In the genomic region with DNA sequence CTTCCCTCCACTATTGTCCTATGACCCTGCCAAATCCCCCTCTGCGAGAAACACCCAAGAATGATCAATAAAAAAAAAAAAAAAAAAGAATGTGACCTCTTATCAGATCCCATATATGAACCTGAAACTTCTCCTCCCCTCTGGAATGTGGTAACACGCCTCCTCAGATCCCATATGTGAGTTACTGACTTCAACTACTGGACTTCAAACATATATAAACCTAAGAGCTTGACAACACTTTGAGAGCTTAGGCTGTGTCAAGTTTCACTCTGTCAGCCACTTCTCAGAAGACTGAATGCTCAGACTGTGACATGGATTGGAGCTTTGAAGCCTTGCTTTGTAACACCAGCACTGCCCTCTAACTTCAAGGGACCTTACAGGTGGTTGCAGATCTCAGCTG, we compare ENCODE assay signal across 22 cellular contexts.
A peak's percentile ranks its signal among the peaks of the same experiment; 100 is the strongest.
DNase-seq lines count a peak whose midpoint lies in the region; ATAC-seq, FAIRE-seq and TF ChIP-seq lines count a peak whose summit lies in the region.
"Had no signal": no experiment of that assay in that cellular context is flagged by ENCODE, and none has a peak within 500 bp of the region (broad histone marks: within the 10 kb centered on the region; RNA-seq: fewer than 3 reads in every experiment).

No MANE protein-coding gene starts in this region.

- peak overlapping the region; percentile 21; the same call in 1 of the 2 replicates for H3K4me2 ChIP-seq in HepG2 (ENCODE audit: low read depth, low read length)

- H3K27me3 ChIP-seq in right atrium auricular region (no peaks in the 10 kb centered on the region), HepG2 (ENCODE audit: control insufficient read depth in 1 of 2, insufficient read depth in 2 of 2, low read length in 2 of 2) (no peaks in the 10 kb centered on the region; a peak in 1 of 5 replicates), A673 (replicated peaks; ENCODE audit: insufficient read depth, low read depth, low read length, poor library complexity) (no peaks in the 10 kb centered on the region)
- H3K27me3 ChIP-seq: breast epithelium, SJSA1, uterus had no signal

- H3K4me3 ChIP-seq in right atrium auricular region (no peak overlapping the region), HepG2 (replicated peaks in 1 of 3; ENCODE audit: insufficient read depth in 1 of 3, low read depth in 2 of 3, low read length in 3 of 3) (no peak overlapping the region), A673 (ENCODE audit: low read depth, low read length, poor library complexity, severe bottlenecking) (no peak overlapping the region)
- H3K4me3 ChIP-seq: breast epithelium, GM23248, psoas muscle, SJSA1, uterus had no signal

- H3K9me3 Mint-ChIP-seq in WTC11: no peaks in the 10 kb centered on the region
- H3K9me3 Mint-ChIP-seq: activated naive CD4-positive, alpha-beta T cell treated with anti-CD3 and anti-CD28 coated beads, Interleukin-2, amount 10 ng/mL, durations not matched to agents 7 days and 5 days; stimulated activated naive CD8-positive, alpha-beta T cell treated with anti-CD3 and anti-CD28 coated beads, Interleukin-15, Interleukin-2, amounts not matched to agents 100 ng/mL and 50 ng/mL, for 24 hours had no signal

- in situ Hi-C loops in HepG2 (cut with HindIII; ENCODE audit: extremely low pct_ligation_motif_present, low pct_unique_long_range_greater_than_20kb): loop anchor here (25.0 kb wide), 2 partner anchors 696 to 896 kb away; no protein-coding TSS in a partner anchor

- TF ChIP-seq CTCF in right atrium auricular region (IDR thresholded peaks at IDR 0.05): no peak
- no peak for TF ChIP-seq CTCF in WTC11 (IDR thresholded peaks at IDR 0.05)
- TF ChIP-seq CTCF in HepG2 (CRISPR knock-in tag; IDR thresholded peaks at IDR 0.05): no peak
- TF ChIP-seq CTCF in A673 (conservative IDR thresholded peaks at IDR 0.05; ENCODE audit: low read depth, low read length): no peak

- no peak overlapping the region for H2AFZ ChIP-seq in HepG2 (ENCODE audit: low read length)
- H2AFZ ChIP-seq: GM23248 had no signal

- peak; percentile 81 for FAIRE-seq in HepG2 (lab: Jason Lieb, UNC)

- TF ChIP-seq RAD21 in HepG2 (CRISPR knock-in tag; IDR thresholded peaks at IDR 0.05): no peak

- POLR2A ChIA-PET in WTC11 (lab: Charles Lee) (no interaction called here), HepG2 (lab: Yijun Ruan, JAX) (no interaction called here), A673 (lab: Charles Lee; ENCODE audit: low non-redundant PET) (no interaction called here)

- no peaks in the 10 kb centered on the region for H3K79me2 ChIP-seq in HepG2 (ENCODE audit: insufficient read depth, low read length)

- no TSS peak for BruUV-seq in HepG2 (replicated peaks; lab: Mats Ljungman, UMichigan)
- no TSS peak for BruUV-seq in A673 (replicated peaks; lab: Mats Ljungman, UMichigan)

- H3K9me3 ChIP-seq in right atrium auricular region (no peaks in the 10 kb centered on the region), HepG2 (ENCODE audit: low read length) (no peaks in the 10 kb centered on the region), A673 (ENCODE audit: low read depth, low read length, poor library complexity, severe bottlenecking) (no peaks in the 10 kb centered on the region)
- H3K9me3 ChIP-seq: breast epithelium, psoas muscle, SJSA1, uterus had no signal

- H3K27ac ChIP-seq in right atrium auricular region: no peak overlapping the region
- H3K27ac ChIP-seq in HepG2 (ENCODE audit: extremely low read length, insufficient read depth, low read length): peak overlapping the region; percentile 52
- no peak overlapping the region for H3K27ac ChIP-seq in A673 (ENCODE audit: low read depth, low read length, poor library complexity, severe bottlenecking)
- H3K27ac ChIP-seq: breast epithelium, GM23248, psoas muscle, SJSA1, uterus had no signal

- intact Hi-C loops in left ventricle myocardium superior (cut with micrococcal nuclease): no loop called here
- intact Hi-C loops in HepG2 (cut with micrococcal nuclease; ENCODE audit: unreplicated experiment): no loop called here
- intact Hi-C loops in A673 (cut with micrococcal nuclease; ENCODE audit: unreplicated experiment): no loop called here

- 5% methylated on average over 2 of the region's 2 CpGs for WGBS in HepG2 (ENCODE audit: low lambda C conversion rate)

- H3K36me3 Mint-ChIP-seq in WTC11: no peaks in the 10 kb centered on the region

- no peaks in the 10 kb centered on the region for H3K4me1 ChIP-seq in right atrium auricular region
- peaks cover 24% of the 10 kb centered on the region for H3K4me1 ChIP-seq in HepG2 (ENCODE audit: insufficient read depth, low read length)
- H3K4me1 ChIP-seq in A673 (ENCODE audit: insufficient read depth, low read length, poor library complexity, severe bottlenecking): no peaks in the 10 kb centered on the region
- H3K4me1 ChIP-seq: breast epithelium, SJSA1, uterus had no signal

- DNase-seq in left ventricle myocardium superior: no peak
- DNase-seq in right atrium auricular region (ENCODE audit: low spot score): no peak
- DNase-seq in WTC11 (ENCODE audit: low spot score): no peak
- peak; percentile 86 for DNase-seq in HepG2 (ENCODE audit: low spot score)
- DNase-seq in DMS79 (lab: John Stamatoyannopoulos, UW): no peak
- no peak for DNase-seq in NCI-H774 (lab: John Stamatoyannopoulos, UW)
- no peak for DNase-seq in A673 (ENCODE audit: low spot score)
- DNase-seq in activated CD8-positive, alpha-beta memory T cell treated with anti-CD3 and anti-CD28 coated beads, Interleukin-2, amount 50 U/mL, for 4 hours: no peak
- DNase-seq: activated naive CD4-positive, alpha-beta T cell treated with anti-CD3 and anti-CD28 coated beads, Interleukin-2, amount 10 ng/mL, durations not matched to agents 7 days and 5 days; effector CD8-positive, alpha-beta T cell; GDM1; GM23248; hippocampal formation; NCI-H1436 treated with DMSO at 0.1 percent for 48 hours; NCI-H446; psoas muscle; stimulated activated CD4-positive, alpha-beta T cell treated with anti-CD3 and anti-CD28 coated beads, Interleukin-12 subunit alpha, Interleukin-12 subunit beta, amount 100 ng/mL, for 4 hours; uterus had no signal

- no peak overlapping the region for H3K9ac ChIP-seq in HepG2 (ENCODE audit: insufficient read depth, low read depth, low read length)
- H3K9ac ChIP-seq: GM23248 had no signal

- H3K36me3 ChIP-seq in right atrium auricular region (no peaks in the 10 kb centered on the region), HepG2 (replicated peaks in 1 of 2; ENCODE audit: control insufficient read depth in 1 of 2, insufficient read depth in 2 of 2, low read length in 2 of 2) (no peaks in the 10 kb centered on the region), A673 (ENCODE audit: insufficient read depth, low read length, poor library complexity, severe bottlenecking) (no peaks in the 10 kb centered on the region)
- H3K36me3 ChIP-seq: breast epithelium, SJSA1, uterus had no signal

- TF ChIP-seq POLR2A in HepG2 (IDR thresholded peaks at IDR 0.05; ENCODE audit: insufficient read depth in 1 of 2, low read depth in 2 of 2, low read length in 2 of 2): no peak

- no peak overlapping the region for H3K4me3 Mint-ChIP-seq in WTC11
- H3K4me3 Mint-ChIP-seq: activated naive CD4-positive, alpha-beta T cell treated with anti-CD3 and anti-CD28 coated beads, Interleukin-2, amount 10 ng/mL, durations not matched to agents 7 days and 5 days; stimulated activated naive CD8-positive, alpha-beta T cell treated with anti-CD3 and anti-CD28 coated beads, Interleukin-15, Interleukin-2, amounts not matched to agents 100 ng/mL and 50 ng/mL, for 24 hours had no signal

- ATAC-seq in left ventricle myocardium superior (peak; percentile 67), WTC11 (peak; percentile 53), HepG2 (peak; percentile 99)
- ATAC-seq: left lobe of liver had no signal

- TF ChIP-seq EP300 in HepG2 (IDR thresholded peaks at IDR 0.05; ENCODE audit: low read depth in 2 of 2, low read length in 2 of 2) (peak in 1 of 2 experiments; percentile 10; a peak in 1 of 4 replicates), HepG2 (CRISPR knock-in tag; IDR thresholded peaks at IDR 0.05; ENCODE audit: borderline replicate concordance) (no peak)

- no peak overlapping the region; the same call in 1 of the 2 replicates for H3K27ac Mint-ChIP-seq in WTC11
- H3K27ac Mint-ChIP-seq: activated naive CD4-positive, alpha-beta T cell treated with anti-CD3 and anti-CD28 coated beads, Interleukin-2, amount 10 ng/mL, durations not matched to agents 7 days and 5 days; stimulated activated naive CD8-positive, alpha-beta T cell treated with anti-CD3 and anti-CD28 coated beads, Interleukin-15, Interleukin-2, amounts not matched to agents 100 ng/mL and 50 ng/mL, for 24 hours had no signal

- CTCF ChIA-PET in WTC11 (lab: Charles Lee) (no interaction called here), HepG2 (lab: Yijun Ruan, JAX; ENCODE audit: low intra/inter-chr PET ratio, low total read pairs) (no interaction called here), A673 (lab: Charles Lee) (no interaction called here)

- no peaks in the 10 kb centered on the region for H4K20me1 ChIP-seq in HepG2 (ENCODE audit: insufficient read depth, low read length)

- no peaks in the 10 kb centered on the region for H3K27me3 Mint-ChIP-seq in WTC11 (ENCODE audit: low read depth)
- H3K27me3 Mint-ChIP-seq: activated naive CD4-positive, alpha-beta T cell treated with anti-CD3 and anti-CD28 coated beads, Interleukin-2, amount 10 ng/mL, durations not matched to agents 7 days and 5 days; stimulated activated naive CD8-positive, alpha-beta T cell treated with anti-CD3 and anti-CD28 coated beads, Interleukin-15, Interleukin-2, amounts not matched to agents 100 ng/mL and 50 ng/mL, for 24 hours had no signal

- peaks cover 5% of the 10 kb centered on the region for H3K4me1 Mint-ChIP-seq in WTC11
- H3K4me1 Mint-ChIP-seq: activated naive CD4-positive, alpha-beta T cell treated with anti-CD3 and anti-CD28 coated beads, Interleukin-2, amount 10 ng/mL, durations not matched to agents 7 days and 5 days had no signal

TF ChIP-seq in WTC11, 78 proteins besides CTCF, POLR2A, EP300 and RAD21:
- TF ChIP-seq RELA (CRISPR knock-in tag; IDR thresholded peaks at IDR 0.05; ENCODE audit: borderline replicate concordance) (no peak), SOX15 (CRISPR knock-in tag; IDR thresholded peaks at IDR 0.05) (no peak)
TF ChIP-seq in WTC11: peak in this region for 0.

TF ChIP-seq in HepG2, 621 proteins besides CTCF, POLR2A, EP300 and RAD21 (continues in another document):
- TF ChIP-seq HDAC1 (CRISPR knock-in tag; IDR thresholded peaks at IDR 0.05): 0 out of 2 replicates have a peak, but pooled peaks have one; percentile 29
- TF ChIP-seq, protein P1, sequence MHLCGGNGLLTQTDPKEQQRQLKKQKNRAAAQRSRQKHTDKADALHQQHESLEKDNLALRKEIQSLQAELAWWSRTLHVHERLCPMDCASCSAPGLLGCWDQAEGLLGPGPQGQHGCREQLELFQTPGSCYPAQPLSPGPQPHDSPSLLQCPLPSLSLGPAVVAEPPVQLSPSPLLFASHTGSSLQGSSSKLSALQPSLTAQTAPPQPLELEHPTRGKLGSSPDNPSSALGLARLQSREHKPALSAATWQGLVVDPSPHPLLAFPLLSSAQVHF (CRISPR knock-in tag; IDR thresholded peaks at IDR 0.05): no peak
- peak; percentile 52 for TF ChIP-seq NR2F6 (IDR thresholded peaks at IDR 0.05)
- TF ChIP-seq NR2F6 (CRISPR knock-in tag; IDR thresholded peaks at IDR 0.05): 0 out of 2 replicates have a peak, but pooled peaks have one; percentile 18
- TF ChIP-seq PITX1 (CRISPR knock-in tag; IDR thresholded peaks at IDR 0.05): 0 out of 2 replicates have a peak, but pooled peaks have one; percentile 43
- TF ChIP-seq FOXP1 (IDR thresholded peaks at IDR 0.05): no peak
- TF ChIP-seq FOXP1 (CRISPR knock-in tag; IDR thresholded peaks at IDR 0.05): peak; percentile 38; the same call in 1 of the 2 replicates
